In genomic region chr11:12540913-12541587, GRCh38 we compare ENCODE assay signal across 14 cellular contexts.
DNase-seq lines count a peak whose midpoint lies in the region; ATAC-seq, FAIRE-seq and TF ChIP-seq lines count a peak whose summit lies in the region.
"Had no signal": no experiment of that assay in that cellular context is flagged by ENCODE, and none has a peak within 500 bp of the region (broad histone marks: within the 10 kb centered on the region; RNA-seq: fewer than 3 reads in every experiment).

No MANE protein-coding gene starts in this region.

- H3K9me3 ChIP-seq in SK-N-SH (no peaks in the 10 kb centered on the region), kidney (ENCODE audit: control insufficient read depth in 1 of 2, low read length in 2 of 2) (no peaks in the 10 kb centered on the region)

- H3K27ac ChIP-seq in SK-N-SH (ENCODE audit: low read depth in 2 of 2, low read length in 1 of 2) (peak overlapping the region; percentile 83 to 93), kidney (ENCODE audit: low read depth in 2 of 2, low read length in 2 of 2) (no peak overlapping the region)

- WGBS in SK-N-SH (ENCODE audit: low lambda C conversion rate) = 60% methylated on average over 5 of the region's 6 CpGs

- H3K9me2 ChIP-seq in SK-N-SH = no peaks in the 10 kb centered on the region

- no peak for TF ChIP-seq RAD21 in SK-N-SH (IDR thresholded peaks at IDR 0.05; ENCODE audit: low read length)

- H3K4me2 ChIP-seq in SK-N-SH = peak overlapping the region; percentile 38

- peaks cover 25 to 52% of the 10 kb centered on the region in 2 experiments for H3K4me1 ChIP-seq in SK-N-SH (ENCODE audit: control insufficient read depth in 1 of 2, insufficient read depth in 2 of 2, low read depth in 1 of 2, low read length in 1 of 2)
- no peaks in the 10 kb centered on the region for H3K4me1 ChIP-seq in kidney (ENCODE audit: control insufficient read depth in 1 of 2, insufficient read depth in 1 of 2, low read depth in 1 of 2, low read length in 2 of 2)

- no peaks in the 10 kb centered on the region for H3K79me2 ChIP-seq in SK-N-SH (ENCODE audit: insufficient read depth)

- no peaks in the 10 kb centered on the region for H3K36me3 ChIP-seq in SK-N-SH (replicated peaks in 1 of 2; ENCODE audit: control insufficient read depth in 1 of 2, insufficient read depth in 2 of 2, low read length in 1 of 2)
- H3K36me3 ChIP-seq in kidney (ENCODE audit: control insufficient read depth in 1 of 2, insufficient read depth in 2 of 2, low read length in 2 of 2) = no peaks in the 10 kb centered on the region

- peak; percentile 52 for TF ChIP-seq CTCF in SK-N-SH (IDR thresholded peaks at IDR 0.05)
- peak; percentile 67 for TF ChIP-seq CTCF in fibroblast of the aortic adventitia (IDR thresholded peaks at IDR 0.05; ENCODE audit: insufficient read depth, low read length)
- no peak for TF ChIP-seq CTCF in GM20000 (IDR thresholded peaks at IDR 0.05; ENCODE audit: extremely low read depth, missing control alignments)
- no peak for TF ChIP-seq CTCF in kidney (IDR thresholded peaks at IDR 0.05; ENCODE audit: borderline replicate concordance, extremely low read depth, insufficient read depth)

- intact Hi-C loops in kidney (cut with DNase I) = no loop called here

- POLR2A ChIA-PET in SK-N-SH (lab: Yijun Ruan, JAX) = interaction anchor here (0.6 kb wide), 1 partner anchor 38 kb away, joined by 3 read pairs; no protein-coding TSS in a partner anchor

- no peaks in the 10 kb centered on the region for H3K27me3 ChIP-seq in SK-N-SH (ENCODE audit: insufficient read depth)

- H4K20me1 ChIP-seq in SK-N-SH (ENCODE audit: insufficient read depth) = no peaks in the 10 kb centered on the region

- DNase-seq in AG08396 (ENCODE audit: low spot score) = peak; percentile 81
- DNase-seq in SK-N-SH = no peak
- peak; percentile 95 for DNase-seq in fibroblast of the aortic adventitia (ENCODE audit: low read depth)
- DNase-seq in myocyte (ENCODE audit: low read depth) = peak; percentile 78
- no peak for DNase-seq in NCI-H2107 (lab: John Stamatoyannopoulos, UW)
- no peak for DNase-seq in GM20000 (ENCODE audit: low spot score)
- DNase-seq in kidney = no peak
- DNase-seq: activated naive CD8-positive, alpha-beta T cell treated with anti-CD3 and anti-CD28 coated beads for 36 hours; CD4-positive, alpha-beta memory T cell; immature natural killer cell; NCI-H187; stimulated activated CD4-positive, alpha-beta T cell treated with anti-CD3 and anti-CD28 coated beads, Interleukin-2, amount 100 ng/mL, for 48 hours; T-helper 17 cell had no signal

- no peak for FAIRE-seq in kidney (lab: Jason Lieb, UNC)

- H3K4me3 ChIP-seq in SK-N-SH (ENCODE audit: low read depth in 2 of 2, low read length in 1 of 2) = no peak overlapping the region
- H3K4me3 ChIP-seq in fibroblast of the aortic adventitia (ENCODE audit: low read depth, low read length) = no peak overlapping the region
- no peak overlapping the region for H3K4me3 ChIP-seq in kidney (ENCODE audit: low read length in 2 of 2)

- TF ChIP-seq EP300 in SK-N-SH (IDR thresholded peaks at IDR 0.05; ENCODE audit: borderline replicate concordance in 1 of 2, low read depth in 1 of 2, low read length in 1 of 2) = peak in 1 of 2 experiments; percentile 77; a peak in 1 of 4 replicates

- no peak overlapping the region; the same call in 1 of the 2 replicates for H2AFZ ChIP-seq in SK-N-SH (ENCODE audit: low read depth)

- CTCF ChIA-PET in SK-N-SH (lab: Yijun Ruan, JAX) = no interaction called here

- ATAC-seq in GM21367 (IDR thresholded peaks at IDR 0.05; ENCODE audit: unreplicated experiment) = no peak
- ATAC-seq: T-helper 17 cell had no signal

- H3F3A ChIP-seq in SK-N-SH (replicated peaks; ENCODE audit: insufficient read depth) = peaks cover 31% of the 10 kb centered on the region

- H3K9ac ChIP-seq in SK-N-SH (peak overlapping the region; percentile 59; the same call in 1 of the 2 replicates), kidney (ENCODE audit: low read length in 2 of 2) (no peak overlapping the region)

TF ChIP-seq in SK-N-SH, 30 proteins besides CTCF, POLR2A, EP300 and RAD21 (continues in another document):
- no peak for TF ChIP-seq RCOR1 (IDR thresholded peaks at IDR 0.05; ENCODE audit: low read length)
- no peak for TF ChIP-seq ZBTB33 (IDR thresholded peaks at IDR 0.05; ENCODE audit: borderline replicate concordance, low read depth)
- no peak for TF ChIP-seq USF2 (IDR thresholded peaks at IDR 0.05; ENCODE audit: borderline replicate concordance, low read depth, low read length)
- peak; percentile 85 for TF ChIP-seq TEAD4 (IDR thresholded peaks at IDR 0.05; ENCODE audit: borderline replicate concordance, insufficient read depth)
- no peak for TF ChIP-seq TAF1 (IDR thresholded peaks at IDR 0.05; ENCODE audit: borderline replicate concordance, low read depth, low read length)
- no peak; the same call in 1 of the 2 replicates for TF ChIP-seq RXRA (IDR thresholded peaks at IDR 0.05; ENCODE audit: borderline replicate concordance, low read depth)
- TF ChIP-seq MAX (IDR thresholded peaks at IDR 0.05; ENCODE audit: low read depth) = peak; percentile 59; the same call in 1 of the 2 replicates
- no peak for TF ChIP-seq RFX5 (IDR thresholded peaks at IDR 0.05; ENCODE audit: low read length)
- TF ChIP-seq POLR2AphosphoS5 (IDR thresholded peaks at IDR 0.05; ENCODE audit: low read depth, low read length) = peak; percentile 63; the same call in 1 of the 2 replicates
- TF ChIP-seq FOXM1 (IDR thresholded peaks at IDR 0.05; ENCODE audit: low read depth) = no peak
- TF ChIP-seq NRF1 (IDR thresholded peaks at IDR 0.05; ENCODE audit: low read depth, low read length) = no peak
- no peak for TF ChIP-seq IRF3 (IDR thresholded peaks at IDR 0.05; ENCODE audit: low read depth, low read length)
- 0 out of 2 replicates have a peak, but pooled peaks have one; percentile 2 for TF ChIP-seq SMC3 (IDR thresholded peaks at IDR 0.05; ENCODE audit: low read depth, low read length)
- no peak for TF ChIP-seq EZH2phosphoT487 (IDR thresholded peaks at IDR 0.05; ENCODE audit: borderline replicate concordance, low read depth)
- TF ChIP-seq USF1 (IDR thresholded peaks at IDR 0.05; ENCODE audit: borderline replicate concordance, low read depth) = no peak

Comparison
In these comparisons a context has a peak if more than half of its experiments do, and no peak if none do; other contexts are left out.
1. DNase-seq: peak in AG08396 (single experiment), fibroblast of the aortic adventitia (single experiment) and myocyte (single experiment); none in SK-N-SH (single experiment), NCI-H2107 (single experiment), GM20000 (single experiment) and kidney (single experiment).
2. H3K27ac ChIP-seq: peak in SK-N-SH (2 of 2); none in kidney (0 of 2).
3. CTCF ChIP-seq: peak in SK-N-SH (single experiment) and fibroblast of the aortic adventitia (single experiment); none in GM20000 (single experiment) and kidney (single experiment).